ENCODE assay signal across 24 cellular contexts in genomic region chr1:161985301-161985825, GRCh38.
"Had no signal": no experiment of that assay in that cellular context is flagged by ENCODE, and none has a peak within 500 bp of the region (broad histone marks: within the 10 kb centered on the region; RNA-seq: fewer than 3 reads in every experiment).

No MANE protein-coding gene starts in this region.

- H3K36me3 Mint-ChIP-seq: natural killer cell; stimulated activated memory B cell treated with anti-CD40 and anti-IgM and Interleukin-4, amounts not matched to agents 10 μg/mL and 1 μg/mL and 100 μg/mL, for 72 hours had no signal

- H2AFZ ChIP-seq: neural progenitor cell had no signal

- H3K27ac ChIP-seq: epithelial cell of prostate, esophagus muscularis mucosa, gastroesophageal sphincter, neural progenitor cell, ovary, spleen, testis had no signal

- H3K36me3 ChIP-seq: esophagus muscularis mucosa, gastroesophageal sphincter, neural progenitor cell, ovary, spleen had no signal

- H3K4me3 ChIP-seq: esophagus muscularis mucosa, gastroesophageal sphincter, lung, neural progenitor cell, ovary, spleen, testis, tibial nerve had no signal

- H3K4me1 ChIP-seq: neural progenitor cell, testis had no signal

- H3K9ac ChIP-seq: neural progenitor cell had no signal

- H3K9me3 ChIP-seq: ovary, testis had no signal

- H3K4me3 Mint-ChIP-seq: effector memory CD8-positive, alpha-beta T cell; immature natural killer cell; natural killer cell; neural progenitor cell; stimulated activated memory B cell treated with anti-CD40 and anti-IgM and Interleukin-4, amounts not matched to agents 10 μg/mL and 1 μg/mL and 100 μg/mL, for 72 hours; stimulated activated naive CD8-positive, alpha-beta T cell treated with anti-CD3 and anti-CD28 coated beads, Interleukin-15, Interleukin-2, amounts not matched to agents 100 ng/mL and 50 ng/mL, for 24 hours had no signal

- H3K27me3 ChIP-seq: esophagus muscularis mucosa, gastroesophageal sphincter, neural progenitor cell, ovary, spleen, testis, tibial nerve had no signal

- DNase-seq: central memory CD4-positive, alpha-beta T cell; cortex of kidney; effector memory CD8-positive, alpha-beta T cell; glutamatergic neuron; immature natural killer cell; left colon; left ventricle myocardium superior; mesenchymal stem cell; natural killer cell; ovary; right cardiac atrium; spleen; stimulated activated CD4-positive, alpha-beta T cell treated with anti-CD3 and anti-CD28 coated beads, Interleukin-15, amount 100 ng/mL, for 24 hours; stimulated activated CD4-positive, alpha-beta T cell treated with anti-CD3 and anti-CD28 coated beads, Interleukin-1b, Interleukin-23, amount 100 ng/mL, for 48 hours; stimulated activated CD4-positive, alpha-beta T cell treated with anti-CD3 and anti-CD28 coated beads, Interleukin-4, amount 100 ng/mL, for 24 hours; testis had no signal

- H3K27ac Mint-ChIP-seq: effector memory CD8-positive, alpha-beta T cell; immature natural killer cell; natural killer cell; neural progenitor cell; stimulated activated memory B cell treated with anti-CD40 and anti-IgM and Interleukin-4, amounts not matched to agents 10 μg/mL and 1 μg/mL and 100 μg/mL, for 72 hours; stimulated activated naive CD8-positive, alpha-beta T cell treated with anti-CD3 and anti-CD28 coated beads, Interleukin-15, Interleukin-2, amounts not matched to agents 100 ng/mL and 50 ng/mL, for 24 hours had no signal

- H3K27me3 Mint-ChIP-seq: stimulated activated naive CD8-positive, alpha-beta T cell treated with anti-CD3 and anti-CD28 coated beads, Interleukin-15, Interleukin-2, amounts not matched to agents 100 ng/mL and 50 ng/mL, for 24 hours had no signal

- H3K4me1 Mint-ChIP-seq: immature natural killer cell; neural progenitor cell; stimulated activated memory B cell treated with anti-CD40 and anti-IgM and Interleukin-4, amounts not matched to agents 10 μg/mL and 1 μg/mL and 100 μg/mL, for 72 hours had no signal

- H3K4me2 ChIP-seq: neural progenitor cell had no signal
